ENCODE assay signal across 18 cellular contexts in the genomic region with DNA sequence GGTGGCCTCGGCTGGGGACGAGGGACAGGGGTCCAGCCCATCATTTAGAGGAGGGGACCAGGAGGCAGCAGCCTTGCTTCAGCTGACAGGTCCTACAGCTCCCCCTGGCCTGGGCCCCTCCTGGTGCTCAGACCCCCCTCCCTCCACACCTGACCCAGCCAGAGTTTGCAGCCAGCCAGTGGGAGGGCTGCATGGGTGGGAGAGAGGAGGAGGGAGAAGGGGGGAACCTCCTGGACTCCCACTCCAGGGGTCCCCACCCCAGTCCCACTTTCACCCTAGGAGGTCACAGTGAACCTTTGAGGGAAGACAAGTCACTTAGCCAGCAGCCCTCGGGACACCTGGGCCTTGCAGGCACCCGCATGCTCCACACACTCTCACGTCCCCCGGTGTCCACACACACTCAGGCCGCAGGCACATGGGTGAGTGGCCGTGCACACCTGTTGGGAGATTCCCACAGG.
"Had no signal": no experiment of that assay in that cellular context is flagged by ENCODE, and none has a peak within 500 bp of the region (broad histone marks: within the 10 kb centered on the region; RNA-seq: fewer than 3 reads in every experiment).

No MANE protein-coding gene starts in this region.

- H3K27ac Mint-ChIP-seq: activated naive CD4-positive, alpha-beta T cell treated with anti-CD3 and anti-CD28 coated beads, Interleukin-2, amount 50 U/mL, for 24 hours; activated T-cell treated with anti-CD3 and anti-CD28 coated beads, Interleukin-2, amount 50 U/mL, for 72 hours; naive B cell had no signal

- H3K27ac ChIP-seq: ascending aorta, breast epithelium, gastrocnemius medialis, left ventricle myocardium inferior, parathyroid adenoma, tibial artery, vagina had no signal

- H3K36me3 ChIP-seq: ascending aorta, breast epithelium, gastrocnemius medialis, left ventricle myocardium inferior, tibial artery, vagina had no signal

- H3K79me2 ChIP-seq: parathyroid adenoma had no signal

- H3K4me1 ChIP-seq: ascending aorta, breast epithelium, gastrocnemius medialis, parathyroid adenoma, vagina had no signal

- H2AFZ ChIP-seq: parathyroid adenoma had no signal

- H3K9me3 ChIP-seq: ascending aorta, breast epithelium, gastrocnemius medialis, left ventricle myocardium inferior, tibial artery, vagina had no signal

- H3K4me3 Mint-ChIP-seq: activated naive CD4-positive, alpha-beta T cell treated with anti-CD3 and anti-CD28 coated beads, Interleukin-2, amount 50 U/mL, for 24 hours; activated T-cell treated with anti-CD3 and anti-CD28 coated beads, Interleukin-2, amount 50 U/mL, for 72 hours; naive B cell had no signal

- DNase-seq: activated CD4-positive, alpha-beta T cell treated with anti-CD3 and anti-CD28 coated beads, Interleukin-2, amount 50 U/mL, for 1 hour; activated CD8-positive, alpha-beta memory T cell treated with anti-CD3 and anti-CD28 coated beads for 24 hours; activated effector memory CD4-positive, alpha-beta T cell treated with anti-CD3 and anti-CD28 coated beads, Interleukin-2, amount 50 U/mL, for 16 hours; activated T-cell treated with anti-CD3 and anti-CD28 coated beads, Interleukin-2, amount 50 U/mL, for 72 hours; cortex of kidney; gastrocnemius medialis; left ventricle myocardium inferior; mammary epithelial cell; naive B cell; stimulated activated CD4-positive, alpha-beta T cell treated with anti-CD3 and anti-CD28 coated beads, Interleukin-2, amount 100 ng/mL, for 24 hours; stimulated activated naive CD4-positive, alpha-beta T cell treated with Interleukin-2 at 50 U/mL for 16 hours; T1000; tibial artery had no signal

- H3K9me3 Mint-ChIP-seq: activated naive CD4-positive, alpha-beta T cell treated with anti-CD3 and anti-CD28 coated beads, Interleukin-2, amount 50 U/mL, for 24 hours; activated T-cell treated with anti-CD3 and anti-CD28 coated beads, Interleukin-2, amount 50 U/mL, for 72 hours had no signal

- H3K4me3 ChIP-seq: ascending aorta, breast epithelium, gastrocnemius medialis, left ventricle myocardium inferior, tibial artery, vagina had no signal

- H3K27me3 ChIP-seq: ascending aorta, vagina had no signal

- H3K36me3 Mint-ChIP-seq: activated naive CD4-positive, alpha-beta T cell treated with anti-CD3 and anti-CD28 coated beads, Interleukin-2, amount 50 U/mL, for 24 hours had no signal
